2 cellular contexts compared by ENCODE assay signal in genomic region chr10:125824736-125825135, GRCh38.
TF ChIP-seq lines count a peak whose summit lies in the region.

No MANE protein-coding gene starts in this region.

TF ChIP-seq in SK-N-SH, 30 proteins besides CTCF, POLR2A, EP300 and RAD21 (continued from another document):
- TF ChIP-seq, protein P1, sequence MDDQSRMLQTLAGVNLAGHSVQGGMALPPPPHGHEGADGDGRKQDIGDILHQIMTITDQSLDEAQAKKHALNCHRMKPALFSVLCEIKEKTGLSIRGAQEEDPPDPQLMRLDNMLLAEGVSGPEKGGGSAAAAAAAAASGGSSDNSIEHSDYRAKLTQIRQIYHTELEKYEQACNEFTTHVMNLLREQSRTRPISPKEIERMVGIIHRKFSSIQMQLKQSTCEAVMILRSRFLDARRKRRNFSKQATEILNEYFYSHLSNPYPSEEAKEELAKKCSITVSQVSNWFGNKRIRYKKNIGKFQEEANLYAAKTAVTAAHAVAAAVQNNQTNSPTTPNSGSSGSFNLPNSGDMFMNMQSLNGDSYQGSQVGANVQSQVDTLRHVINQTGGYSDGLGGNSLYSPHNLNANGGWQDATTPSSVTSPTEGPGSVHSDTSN (IDR thresholded peaks at IDR 0.05) = peak; percentile 36; the same call in 1 of the 2 replicates
- TF ChIP-seq FOSL2 (IDR thresholded peaks at IDR 0.05; ENCODE audit: borderline replicate concordance, low read depth) = peak; percentile 20; the same call in 1 of the 2 replicates
TF ChIP-seq in SK-N-SH: peak in this region for 2.

TF ChIP-seq in SK-N-SH treated with all-trans-retinoic acid at 6 μM for 48 hours, 23 proteins besides CTCF, POLR2A, EP300 and RAD21 (continued from another document):
- TF ChIP-seq, protein P2, sequence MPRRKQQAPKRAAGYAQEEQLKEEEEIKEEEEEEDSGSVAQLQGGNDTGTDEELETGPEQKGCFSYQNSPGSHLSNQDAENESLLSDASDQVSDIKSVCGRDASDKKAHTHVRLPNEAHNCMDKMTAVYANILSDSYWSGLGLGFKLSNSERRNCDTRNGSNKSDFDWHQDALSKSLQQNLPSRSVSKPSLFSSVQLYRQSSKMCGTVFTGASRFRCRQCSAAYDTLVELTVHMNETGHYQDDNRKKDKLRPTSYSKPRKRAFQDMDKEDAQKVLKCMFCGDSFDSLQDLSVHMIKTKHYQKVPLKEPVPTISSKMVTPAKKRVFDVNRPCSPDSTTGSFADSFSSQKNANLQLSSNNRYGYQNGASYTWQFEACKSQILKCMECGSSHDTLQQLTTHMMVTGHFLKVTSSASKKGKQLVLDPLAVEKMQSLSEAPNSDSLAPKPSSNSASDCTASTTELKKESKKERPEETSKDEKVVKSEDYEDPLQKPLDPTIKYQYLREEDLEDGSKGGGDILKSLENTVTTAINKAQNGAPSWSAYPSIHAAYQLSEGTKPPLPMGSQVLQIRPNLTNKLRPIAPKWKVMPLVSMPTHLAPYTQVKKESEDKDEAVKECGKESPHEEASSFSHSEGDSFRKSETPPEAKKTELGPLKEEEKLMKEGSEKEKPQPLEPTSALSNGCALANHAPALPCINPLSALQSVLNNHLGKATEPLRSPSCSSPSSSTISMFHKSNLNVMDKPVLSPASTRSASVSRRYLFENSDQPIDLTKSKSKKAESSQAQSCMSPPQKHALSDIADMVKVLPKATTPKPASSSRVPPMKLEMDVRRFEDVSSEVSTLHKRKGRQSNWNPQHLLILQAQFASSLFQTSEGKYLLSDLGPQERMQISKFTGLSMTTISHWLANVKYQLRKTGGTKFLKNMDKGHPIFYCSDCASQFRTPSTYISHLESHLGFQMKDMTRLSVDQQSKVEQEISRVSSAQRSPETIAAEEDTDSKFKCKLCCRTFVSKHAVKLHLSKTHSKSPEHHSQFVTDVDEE (CRISPR knock-in tag; IDR thresholded peaks at IDR 0.05) = no peak
- TF ChIP-seq PATZ1 (CRISPR knock-in tag; IDR thresholded peaks at IDR 0.05; ENCODE audit: borderline replicate concordance) (no peak), ESRRG (CRISPR knock-in tag; IDR thresholded peaks at IDR 0.05) (no peak), ZFP30 (CRISPR knock-in tag; IDR thresholded peaks at IDR 0.05) (no peak), ZNF70 (CRISPR knock-in tag; IDR thresholded peaks at IDR 0.05) (no peak), ZFP3 (CRISPR knock-in tag; IDR thresholded peaks at IDR 0.05) (no peak), GLIS3 (CRISPR knock-in tag; IDR thresholded peaks at IDR 0.05) (no peak), OSR1 (CRISPR knock-in tag; IDR thresholded peaks at IDR 0.05) (no peak), POU6F1 (CRISPR knock-in tag; IDR thresholded peaks at IDR 0.05; ENCODE audit: borderline replicate concordance, low read depth) (no peak), BACH2 (CRISPR knock-in tag; IDR thresholded peaks at IDR 0.05; ENCODE audit: borderline replicate concordance) (no peak), ISL1 (CRISPR knock-in tag; IDR thresholded peaks at IDR 0.05) (no peak), TOX (CRISPR knock-in tag; IDR thresholded peaks at IDR 0.05; ENCODE audit: borderline replicate concordance) (no peak), ZNF8 (CRISPR knock-in tag; IDR thresholded peaks at IDR 0.05) (no peak), PPARA (CRISPR knock-in tag; IDR thresholded peaks at IDR 0.05; ENCODE audit: borderline replicate concordance) (no peak), RARB (CRISPR knock-in tag; IDR thresholded peaks at IDR 0.05) (no peak), ZNF565 (CRISPR knock-in tag; conservative IDR thresholded peaks at IDR 0.05; ENCODE audit: low read depth) (no peak)
- TF ChIP-seq, protein P3, sequence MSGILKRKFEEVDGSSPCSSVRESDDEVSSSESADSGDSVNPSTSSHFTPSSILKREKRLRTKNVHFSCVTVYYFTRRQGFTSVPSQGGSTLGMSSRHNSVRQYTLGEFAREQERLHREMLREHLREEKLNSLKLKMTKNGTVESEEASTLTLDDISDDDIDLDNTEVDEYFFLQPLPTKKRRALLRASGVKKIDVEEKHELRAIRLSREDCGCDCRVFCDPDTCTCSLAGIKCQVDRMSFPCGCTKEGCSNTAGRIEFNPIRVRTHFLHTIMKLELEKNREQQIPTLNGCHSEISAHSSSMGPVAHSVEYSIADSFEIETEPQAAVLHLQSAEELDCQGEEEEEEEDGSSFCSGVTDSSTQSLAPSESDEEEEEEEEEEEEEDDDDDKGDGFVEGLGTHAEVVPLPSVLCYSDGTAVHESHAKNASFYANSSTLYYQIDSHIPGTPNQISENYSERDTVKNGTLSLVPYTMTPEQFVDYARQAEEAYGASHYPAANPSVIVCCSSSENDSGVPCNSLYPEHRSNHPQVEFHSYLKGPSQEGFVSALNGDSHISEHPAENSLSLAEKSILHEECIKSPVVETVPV (CRISPR knock-in tag; IDR thresholded peaks at IDR 0.05) = no peak
